In the genomic region with DNA sequence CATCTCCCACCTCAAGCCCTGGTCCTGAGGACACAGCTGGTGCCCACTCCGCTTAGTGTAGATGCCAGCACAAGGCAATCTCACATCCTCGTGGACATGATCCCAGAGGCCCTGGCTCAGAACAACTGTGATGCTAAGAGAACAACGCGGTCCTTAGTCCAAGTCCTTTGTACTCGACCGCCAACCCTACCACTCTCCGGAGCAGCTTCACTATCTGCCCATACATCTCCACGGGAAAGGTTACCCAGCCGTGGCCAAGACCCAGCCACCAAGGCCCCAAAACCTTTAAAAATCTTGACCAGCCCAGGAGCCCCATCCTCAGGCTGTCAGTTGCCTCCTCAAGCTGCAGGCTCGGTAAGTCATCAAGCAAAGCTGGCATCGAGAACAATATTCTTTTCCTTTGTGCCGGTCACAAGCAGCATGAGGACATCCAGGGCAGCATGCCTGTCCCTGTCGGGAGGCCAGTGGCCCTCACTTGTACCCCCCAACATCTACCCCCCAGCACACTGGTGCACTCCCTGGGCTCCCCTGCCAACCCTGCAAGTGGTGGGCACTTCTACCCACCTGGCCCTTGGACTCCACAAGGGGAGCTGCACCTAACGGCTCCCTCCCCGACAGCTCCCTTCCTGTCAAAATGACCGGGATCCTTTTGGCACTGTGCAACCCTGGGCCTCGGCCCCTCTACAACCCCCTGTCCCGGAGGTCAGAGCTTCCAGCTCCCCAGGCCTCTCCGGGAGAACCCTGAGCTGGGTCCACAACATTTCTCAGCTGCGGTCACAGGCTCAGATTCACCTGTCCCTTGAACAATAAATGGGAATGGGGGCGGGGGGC, we compare ENCODE assay signal across 13 cellular contexts. TPM values are rescaled to one million over a fixed set of nuclear protein-coding genes. Genes with fewer than 3 reads are reported as not detected.
DNase-seq lines count a peak whose midpoint lies in the region; ATAC-seq and TF ChIP-seq lines count a peak whose summit lies in the region.
"Had no signal": no experiment of that assay in that cellular context is flagged by ENCODE, and none has a peak within 500 bp of the region (broad histone marks: within the 10 kb centered on the region; RNA-seq: fewer than 3 reads in every experiment).

No MANE protein-coding gene starts in this region.

- ATAC-seq in heart left ventricle (no peak), left ventricle myocardium superior (no peak), aorta (ENCODE audit: low FRiP score) (no peak), left lobe of liver (no peak)

- no peak for TF ChIP-seq POLR2A in heart left ventricle (IDR thresholded peaks at IDR 0.05)

- intact Hi-C loops in heart left ventricle (cut with DNase I) = loop anchor here in 4 of 10 donors (5.0 to 10.0 kb wide), 3 partner anchors 35 to 108 kb away; a partner anchor contains a TSS
- intact Hi-C loops in left ventricle myocardium superior (cut with micrococcal nuclease) = no loop called here
- intact Hi-C loops in aorta (cut with DNase I) = no loop called here

- TF ChIP-seq CTCF in heart left ventricle (IDR thresholded peaks at IDR 0.05) (no peak), fibroblast of the aortic adventitia (IDR thresholded peaks at IDR 0.05; ENCODE audit: insufficient read depth, low read length) (no peak)

- peak in 4 of 5 donors; percentile 8 to 24 (median 18) for DNase-seq in heart left ventricle
- DNase-seq in left ventricle myocardium superior = no peak
- DNase-seq in fibroblast of the aortic adventitia (ENCODE audit: low read depth) = no peak
- peak in 29 of 56 donors; percentile 15 to 78 (median 56) for DNase-seq in nucleus accumbens (lab: John Stamatoyannopoulos, UW)
- DNase-seq in aorta = peak; percentile 43 to 69
- DNase-seq in left lobe of liver (ENCODE audit: low spot score) = no peak
- no peak for DNase-seq in SHP77 (lab: John Stamatoyannopoulos, UW)
- DNase-seq in Kasumi-1 (lab: John Stamatoyannopoulos, UW) = no peak
- DNase-seq: activated CD4-positive, alpha-beta T cell treated with anti-CD3 and anti-CD28 coated beads, Interleukin-2, amount 50 U/mL, for 48 hours; NCI-H146 had no signal

- H3K36me3 ChIP-seq in heart left ventricle (no peaks in the 10 kb centered on the region), aorta (ENCODE audit: control insufficient read depth in 1 of 2, insufficient read depth in 2 of 2, low read length in 1 of 2) (no peaks in the 10 kb centered on the region)

- WGBS in heart left ventricle, 4 donors = 64 to 89% (median 73%) methylated on average over 12 to 21 of the region's 21 CpGs
- WGBS in aorta, 2 donors = 10 to 15% methylated on average over 21 of the region's 21 CpGs

- H3K4me3 ChIP-seq in heart left ventricle = peak overlapping the region in 3 of 12 donors; percentile 15 to 91 (median 82)
- peak overlapping the region; percentile 86 for H3K4me3 ChIP-seq in fibroblast of the aortic adventitia (ENCODE audit: low read depth, low read length)
- no peak overlapping the region for H3K4me3 ChIP-seq in aorta (ENCODE audit: low read length in 2 of 2)

- H3K4me1 ChIP-seq in heart left ventricle (peaks cover 7 to 76% (median 57%) of the 10 kb centered on the region in 12 donors), aorta (ENCODE audit: control insufficient read depth in 1 of 2, insufficient read depth in 2 of 2, low read length in 2 of 2) (no peaks in the 10 kb centered on the region)

- H3K27ac ChIP-seq in heart left ventricle (peak overlapping the region in 5 of 12 donors; percentile 4 to 88 (median 80)), aorta (ENCODE audit: low read depth in 1 of 2, low read length in 2 of 2) (peak overlapping the region in 1 of 2 donors; percentile 41)
- H3K27ac ChIP-seq: SJSA1 had no signal

- no peaks in the 10 kb centered on the region for H3K9me3 ChIP-seq in heart left ventricle
- H3K9me3 ChIP-seq in aorta (ENCODE audit: control insufficient read depth, low read length) = no peaks in the 10 kb centered on the region
- H3K9me3 ChIP-seq: SJSA1 had no signal

- H3K27me3 ChIP-seq in heart left ventricle = no peaks in the 10 kb centered on the region
- H3K27me3 ChIP-seq in aorta (ENCODE audit: control insufficient read depth in 1 of 2, insufficient read depth in 2 of 2, low read length in 1 of 2) = no peaks in the 10 kb centered on the region
- H3K27me3 ChIP-seq: SJSA1 had no signal

RNA-seq across cellular contexts. Expression of a gene that starts 2.5 kb away (rescaled TPM):
- total RNA-seq in heart left ventricle = 10 to 100 TPM; 10.1 to 27.7 (median 17.0) TPM
- polyA plus RNA-seq in heart left ventricle = 10 to 100 TPM; 11.1 to 11.2 TPM
- total RNA-seq in left ventricle myocardium superior = 15.9 TPM
- total RNA-seq in fibroblast of the aortic adventitia (ENCODE audit: low replicate concordance) = 17.3 and 24.8 TPM in 2 replicates
- total RNA-seq in aorta = 10 to 100 TPM; 64.1 to 69.1 TPM
- polyA plus RNA-seq in aorta = 10 to 100 TPM; 11.9 to 48.4 TPM
- total RNA-seq in left lobe of liver = 3.6 TPM

RNA-seq across cellular contexts. Expression of a gene that starts 56.0 kb away (rescaled TPM):
- total RNA-seq in heart left ventricle = not detected
- polyA plus RNA-seq in heart left ventricle = not detected
- not detected for total RNA-seq in left ventricle myocardium superior
- total RNA-seq in fibroblast of the aortic adventitia (ENCODE audit: low replicate concordance) = not detected in 2 replicates
- not detected for total RNA-seq in aorta
- polyA plus RNA-seq in aorta = not detected
- total RNA-seq in left lobe of liver = not detected
- total RNA-seq: bronchial epithelial cell, pulmonary artery endothelial cell, SJSA1 had no signal

Comparison
In these comparisons a context has a peak if more than half of its experiments do, and no peak if none do; other contexts are left out.
1. DNase-seq: peak in heart left ventricle (4 of 5), nucleus accumbens (29 of 56) and aorta (2 of 2); none in left ventricle myocardium superior (single experiment), fibroblast of the aortic adventitia (single experiment), left lobe of liver (single experiment), SHP77 (0 of 2) and Kasumi-1 (0 of 2).